Comparison of ENCODE assay signal across 22 cellular contexts in the genomic region with DNA sequence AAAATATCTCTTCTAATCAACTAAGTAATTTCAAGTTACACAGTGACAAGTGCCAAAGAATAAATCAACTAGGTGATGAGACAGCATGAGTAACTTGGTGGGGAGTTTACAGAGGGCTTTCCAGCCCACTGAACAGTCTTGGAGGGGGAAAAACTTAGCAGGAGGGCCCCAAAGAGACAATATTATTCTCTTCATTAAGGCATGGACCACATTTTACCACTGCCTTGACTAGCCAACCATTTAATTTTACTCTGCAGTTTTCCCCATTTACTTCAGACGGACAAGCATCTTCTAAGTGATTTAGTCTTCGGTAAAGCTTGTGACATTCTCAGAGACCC.
"Had no signal": no experiment of that assay in that cellular context is flagged by ENCODE, and none has a peak within 500 bp of the region (broad histone marks: within the 10 kb centered on the region; RNA-seq: fewer than 3 reads in every experiment).

No MANE protein-coding gene starts in this region.

- H3K36me3 ChIP-seq: gastroesophageal sphincter, left lung, lower lobe of right lung, neutrophil, right atrium auricular region, sigmoid colon, tibial nerve, upper lobe of right lung, vagina had no signal

- H3K9me3 Mint-ChIP-seq: memory B cell; naive thymus-derived CD4-positive, alpha-beta T cell; nephron progenitor cell; stimulated activated naive B cell treated with anti-CD40 and anti-IgM and Interleukin-4, amounts not matched to agents 10 μg/mL and 1 μg/mL and 100 μg/mL, for 72 hours; stimulated activated naive CD8-positive, alpha-beta T cell treated with anti-CD3 and anti-CD28 coated beads, Interleukin-15, amount 100 ng/mL, for 72 hours had no signal

- H3K36me3 Mint-ChIP-seq: memory B cell; naive thymus-derived CD4-positive, alpha-beta T cell; stimulated activated naive B cell treated with anti-CD40 and anti-IgM and Interleukin-4, amounts not matched to agents 10 μg/mL and 1 μg/mL and 100 μg/mL, for 72 hours had no signal

- H3K4me1 ChIP-seq: gastroesophageal sphincter, left lung, lower lobe of right lung, sigmoid colon, upper lobe of right lung, vagina had no signal

- H3K27me3 Mint-ChIP-seq: stimulated activated naive CD8-positive, alpha-beta T cell treated with anti-CD3 and anti-CD28 coated beads, Interleukin-15, amount 100 ng/mL, for 72 hours had no signal

- FAIRE-seq: endometrium had no signal

- H3K4me3 ChIP-seq: gastroesophageal sphincter, left lung, lower lobe of right lung, right atrium auricular region, sigmoid colon, skin epidermis, testis, tibial nerve, upper lobe of right lung, vagina had no signal

- ATAC-seq: esophagus mucosa; gastroesophageal sphincter; left lung; lower lobe of right lung; naive thymus-derived CD4-positive, alpha-beta T cell; stimulated activated naive B cell treated with anti-CD40 and anti-IgM and Interleukin-4, amounts not matched to agents 10 μg/mL and 1 μg/mL and 100 μg/mL, for 72 hours; stimulated activated naive CD8-positive, alpha-beta T cell treated with anti-CD3 and anti-CD28 coated beads, Interleukin-15, amount 100 ng/mL, for 72 hours; upper lobe of right lung had no signal

- H3K27me3 ChIP-seq: gastroesophageal sphincter, right atrium auricular region, sigmoid colon, testis, tibial nerve, vagina had no signal

- H3K9me3 ChIP-seq: gastroesophageal sphincter, left lung, lower lobe of right lung, neutrophil, right atrium auricular region, sigmoid colon, testis, tibial nerve, upper lobe of right lung, vagina had no signal

- H3K27ac ChIP-seq: gastroesophageal sphincter, left lung, lower lobe of right lung, neutrophil, right atrium auricular region, sigmoid colon, skin epidermis, testis, tibial nerve, upper lobe of right lung, vagina had no signal

- H3K4me1 Mint-ChIP-seq: memory B cell had no signal

- H3K4me3 Mint-ChIP-seq: memory B cell; naive thymus-derived CD4-positive, alpha-beta T cell; nephron progenitor cell; stimulated activated naive B cell treated with anti-CD40 and anti-IgM and Interleukin-4, amounts not matched to agents 10 μg/mL and 1 μg/mL and 100 μg/mL, for 72 hours; stimulated activated naive CD8-positive, alpha-beta T cell treated with anti-CD3 and anti-CD28 coated beads, Interleukin-15, amount 100 ng/mL, for 72 hours had no signal

- DNase-seq: effector memory CD4-positive, alpha-beta T cell; left lung; lower lobe of right lung; naive thymus-derived CD4-positive, alpha-beta T cell; nephron progenitor cell; posterior cingulate gyrus; sigmoid colon; stimulated activated CD4-positive, alpha-beta T cell treated with anti-CD3 and anti-CD28 coated beads, Interleukin-2, amount 100 ng/mL, for 24 hours; stimulated activated CD4-positive, alpha-beta T cell treated with anti-CD3 and anti-CD28 coated beads, Interleukin-4, amount 100 ng/mL, for 4 hours; stimulated activated naive B cell treated with anti-CD40 and anti-IgM and Interleukin-4, amounts not matched to agents 10 μg/mL and 1 μg/mL and 100 μg/mL, for 72 hours; stimulated activated naive CD8-positive, alpha-beta T cell treated with anti-CD3 and anti-CD28 coated beads, Interleukin-15, amount 100 ng/mL, for 72 hours; testis; upper lobe of right lung had no signal

- H3K27ac Mint-ChIP-seq: memory B cell; naive thymus-derived CD4-positive, alpha-beta T cell; stimulated activated naive CD8-positive, alpha-beta T cell treated with anti-CD3 and anti-CD28 coated beads, Interleukin-15, amount 100 ng/mL, for 72 hours had no signal
